Comparison of ENCODE assay signal across 24 cellular contexts in genomic region chr2:7801212-7801611, GRCh38.
"Had no signal": no experiment of that assay in that cellular context is flagged by ENCODE, and none has a peak within 500 bp of the region (broad histone marks: within the 10 kb centered on the region; RNA-seq: fewer than 3 reads in every experiment).

No MANE protein-coding gene starts in this region.

- DNase-seq: IMR-90, Karpas-422, KG1, MG63, NCI-H1092, NCI-H1105 treated with DMSO at 0.1 percent for 48 hours, NCI-H1417 treated with DMSO at 0.1 percent for 48 hours, NCI-H146, NCI-H1694 treated with DMSO at 0.1 percent for 48 hours, NCI-H1930, NCI-H2171, NCI-H226, NCI-H446, NCI-H510A, NCI-H524 treated with DMSO at 0.1 percent for 48 hours, NCI-H774, PC-3, SHP77, SK-N-SH, SW 1271, T-cell had no signal

- H3K27me3 ChIP-seq: MG63 had no signal

- H3K36me3 ChIP-seq: MG63 had no signal

- H3K27ac ChIP-seq: HL-60, RWPE1 had no signal

- ATAC-seq: Panc1, PC-3, T-cell had no signal

- H3K4me2 ChIP-seq: SK-N-SH had no signal

- H3K27ac Mint-ChIP-seq: T-cell had no signal

- H3K9ac ChIP-seq: SK-N-SH had no signal

- H3K27me3 Mint-ChIP-seq: T-cell had no signal

- H3K4me3 Mint-ChIP-seq: T-cell had no signal

- H3K9me3 ChIP-seq: SK-N-SH had no signal

- H3K4me3 ChIP-seq: MG63 had no signal

- H3K9me2 ChIP-seq: SK-N-SH had no signal
